In genomic region chr7:103134866-103135554, GRCh38 we compare ENCODE assay signal across 25 cellular contexts. TPM values are rescaled to one million over a fixed set of nuclear protein-coding genes. Genes with fewer than 3 reads are reported as not detected.
DNase-seq lines count a peak whose midpoint lies in the region; ATAC-seq, FAIRE-seq and TF ChIP-seq lines count a peak whose summit lies in the region.
"Had no signal": no experiment of that assay in that cellular context is flagged by ENCODE, and none has a peak within 500 bp of the region (broad histone marks: within the 10 kb centered on the region; RNA-seq: fewer than 3 reads in every experiment).

No MANE protein-coding gene starts in this region.

- H3K9me3 ChIP-seq in IMR-90 (ENCODE audit: control insufficient read depth, insufficient read depth, low read length) (no peaks in the 10 kb centered on the region), K562 (replicated peaks; ENCODE audit: control insufficient read depth, insufficient read depth, low read depth, low read length) (no peaks in the 10 kb centered on the region), testis (no peaks in the 10 kb centered on the region)
- H3K9me3 ChIP-seq: heart left ventricle, transverse colon had no signal

- TF ChIP-seq EP300 in K562 (IDR thresholded peaks at IDR 0.05; ENCODE audit: low read length): no peak

- H3K23ac ChIP-seq in IMR-90 (ENCODE audit: low read depth, low read length): no peak overlapping the region

- H3K9me1 ChIP-seq in IMR-90 (ENCODE audit: insufficient read depth, low read length): peaks cover 4% of the 10 kb centered on the region; the same call in 1 of the 2 replicates
- no peaks in the 10 kb centered on the region for H3K9me1 ChIP-seq in K562 (ENCODE audit: control insufficient read depth, insufficient read depth, low read length)

- intact Hi-C loops in IMR-90 (cut with micrococcal nuclease) (no loop called here), K562 (cut with micrococcal nuclease) (no loop called here), testis (cut with DNase I; ENCODE audit: low total_unique reads) (no loop called here)

- H3K36me3 ChIP-seq in IMR-90 (ENCODE audit: control insufficient read depth, insufficient read depth, low read length) (no peaks in the 10 kb centered on the region), K562 (ENCODE audit: control insufficient read depth, insufficient read depth, low read length) (no peaks in the 10 kb centered on the region), testis (ENCODE audit: low read depth, missing control alignments) (no peaks in the 10 kb centered on the region)
- H3K36me3 ChIP-seq: heart left ventricle, transverse colon had no signal

- FAIRE-seq in K562 (lab: Jason Lieb, UNC): no peak

- BruUV-seq in IMR-90 (replicated peaks; lab: Mats Ljungman, UMichigan) (no TSS peak), K562 (replicated peaks; lab: Mats Ljungman, UMichigan) (no TSS peak)

- peaks cover 6% of the 10 kb centered on the region; the same call in 1 of the 3 replicates for H3K79me2 ChIP-seq in K562 (ENCODE audit: control insufficient read depth, insufficient read depth, low read length)

- no peak overlapping the region for H3K56ac ChIP-seq in IMR-90 (ENCODE audit: extremely low read depth, insufficient read depth, low read length)

- H3K27ac ChIP-seq in IMR-90 (ENCODE audit: insufficient read depth, low read length): no peak overlapping the region
- no peak overlapping the region for H3K27ac ChIP-seq in K562 (ENCODE audit: extremely low read depth, low read depth, low read length)
- H3K27ac ChIP-seq in testis: peak overlapping the region; percentile 46 to 59
- H3K27ac ChIP-seq: heart left ventricle, transverse colon had no signal

- dilution Hi-C loops in IMR-90 (cut with HindIII; ENCODE audit: low sequenced_read_pairs, unreplicated experiment): no loop called here

- no peak overlapping the region for H4K5ac ChIP-seq in IMR-90 (ENCODE audit: low read depth, low read length)

- H3K9me3 Mint-ChIP-seq in activated T-cell treated with anti-CD3 and anti-CD28 coated beads, Interleukin-2, amount 50 U/mL, for 4 hours: no peaks in the 10 kb centered on the region
- H3K9me3 Mint-ChIP-seq: dendritic cell treated with granulocyte-macrophage colony-stimulating factor and Interleukin-4, amounts not matched to agents 40 ng/mL and 50 ng/mL, for 4 days; HFFc6 had no signal

- no peak overlapping the region for H2BK5ac ChIP-seq in IMR-90 (ENCODE audit: low read depth, low read length, poor library complexity, severe bottlenecking)

- no peak for DNase-seq in IMR-90
- no peak for DNase-seq in K562 (ENCODE audit: extremely low read depth in 1 of 4, low spot score in 3 of 4)
- peak; percentile 75 for DNase-seq in foreskin melanocyte
- no peak for DNase-seq in testis
- no peak for DNase-seq in NCI-H526 treated with DMSO at 0.1 percent for 48 hours (lab: John Stamatoyannopoulos, UW)
- DNase-seq in activated T-cell treated with anti-CD3 and anti-CD28 coated beads, Interleukin-2, amount 50 U/mL, for 4 hours: no peak
- DNase-seq in NCI-H82 (lab: John Stamatoyannopoulos, UW): no peak
- no peak for DNase-seq in NCI-H748 treated with DMSO at 0.1 percent for 48 hours (lab: John Stamatoyannopoulos, UW)
- DNase-seq: activated CD8-positive, alpha-beta memory T cell treated with anti-CD3 and anti-CD28 coated beads for 24 hours; activated naive CD4-positive, alpha-beta T cell; activated T-cell treated with anti-CD3 and anti-CD28 coated beads, Interleukin-2, amount 50 U/mL, for 1 hour; amygdala; heart left ventricle; HFFc6; left colon; mesendoderm; NCI-H2081 treated with DMSO at 0.1 percent for 48 hours; NCI-H446 treated with DMSO at 0.1 percent for 48 hours; occipital lobe; SIG-M5; stimulated activated CD4-positive, alpha-beta T cell treated with anti-CD3 and anti-CD28 coated beads, Interleukin-12 subunit alpha, Interleukin-12 subunit beta, amount 100 ng/mL, for 4 hours; stimulated activated naive CD4-positive, alpha-beta T cell treated with Interleukin-2 at 50 U/mL for 16 hours; transverse colon had no signal

- H3K4ac ChIP-seq in IMR-90 (ENCODE audit: low read depth, low read length): no peak overlapping the region

- no peaks in the 10 kb centered on the region for H3K27me3 ChIP-seq in IMR-90 (ENCODE audit: control insufficient read depth, insufficient read depth, low read length)
- H3K27me3 ChIP-seq in K562 (ENCODE audit: control insufficient read depth in 2 of 2, insufficient read depth in 2 of 2, low read length in 2 of 2): no peaks in the 10 kb centered on the region
- no peaks in the 10 kb centered on the region for H3K27me3 ChIP-seq in testis
- H3K27me3 ChIP-seq: heart left ventricle, transverse colon had no signal

- H3K4me3 Mint-ChIP-seq in activated T-cell treated with anti-CD3 and anti-CD28 coated beads, Interleukin-2, amount 50 U/mL, for 4 hours: no peak overlapping the region
- H3K4me3 Mint-ChIP-seq: dendritic cell treated with granulocyte-macrophage colony-stimulating factor and Interleukin-4, amounts not matched to agents 40 ng/mL and 50 ng/mL, for 4 days; HFFc6 had no signal

- no peak overlapping the region for H2AK9ac ChIP-seq in IMR-90 (replicated peaks; ENCODE audit: low read depth, low read length, poor library complexity)

- H4K91ac ChIP-seq in IMR-90 (ENCODE audit: insufficient read depth, low read depth, low read length): no peak overlapping the region

- H2AFZ ChIP-seq in IMR-90 (replicated peaks; ENCODE audit: low read length, poor library complexity): no peak overlapping the region
- no peak overlapping the region for H2AFZ ChIP-seq in K562 (ENCODE audit: low read depth, low read length)

- no peak overlapping the region for H3K14ac ChIP-seq in IMR-90 (replicated peaks; ENCODE audit: low read depth, low read length)

- H2BK120ac ChIP-seq in IMR-90 (ENCODE audit: low read depth, low read length): no peak overlapping the region

- TF ChIP-seq RAD21 in IMR-90 (IDR thresholded peaks at IDR 0.05; ENCODE audit: low read length) (no peak), K562 (CRISPR knock-in tag; conservative IDR thresholded peaks at IDR 0.05 in 1 of 2, IDR thresholded peaks at IDR 0.05 in 1 of 2) (no peak)

- in situ Hi-C loops in IMR-90 (cut with MboI; ENCODE audit: low sequenced_read_pairs): no loop called here
- in situ Hi-C loops in K562 (cut with MboI): no loop called here

- H3K4me1 ChIP-seq in IMR-90 (ENCODE audit: control insufficient read depth, insufficient read depth, low read length): peaks cover 1% of the 10 kb centered on the region; the same call in 1 of the 2 replicates
- peaks cover 2 to 8% of the 10 kb centered on the region in 2 experiments; a peak in 3 of 5 replicates for H3K4me1 ChIP-seq in K562 (replicated peaks in 1 of 2; ENCODE audit: control insufficient read depth in 2 of 2, insufficient read depth in 2 of 2, low read length in 2 of 2)
- peaks cover 40% of the 10 kb centered on the region for H3K4me1 ChIP-seq in testis

- H3K27me3 Mint-ChIP-seq in activated T-cell treated with anti-CD3 and anti-CD28 coated beads, Interleukin-2, amount 50 U/mL, for 4 hours (ENCODE audit: low read depth): no peaks in the 10 kb centered on the region
- H3K27me3 Mint-ChIP-seq: dendritic cell treated with granulocyte-macrophage colony-stimulating factor and Interleukin-4, amounts not matched to agents 40 ng/mL and 50 ng/mL, for 4 days had no signal

- peak; percentile 72 for ATAC-seq in IMR-90 (ENCODE audit: low read depth)
- ATAC-seq in K562: no peak
- no peak for ATAC-seq in activated T-cell treated with anti-CD3 and anti-CD28 coated beads, Interleukin-2, amount 50 U/mL, for 4 hours
- ATAC-seq: heart left ventricle, left colon, Panc1 had no signal

- no peak overlapping the region for H3K4me3 ChIP-seq in IMR-90 (ENCODE audit: insufficient read depth, low read depth, low read length)
- no peak overlapping the region for H3K4me3 ChIP-seq in K562
- no peak overlapping the region for H3K4me3 ChIP-seq in testis
- H3K4me3 ChIP-seq: heart left ventricle, transverse colon had no signal

- H2BK20ac ChIP-seq in IMR-90 (ENCODE audit: low read depth, low read length): no peak overlapping the region

- H3K9ac ChIP-seq in IMR-90 (ENCODE audit: low read depth, low read length): no peak overlapping the region
- no peak overlapping the region for H3K9ac ChIP-seq in K562 (ENCODE audit: insufficient read depth in 1 of 2, low read depth in 2 of 2, low read length in 2 of 2)

- H3K36me3 Mint-ChIP-seq in activated T-cell treated with anti-CD3 and anti-CD28 coated beads, Interleukin-2, amount 50 U/mL, for 4 hours (ENCODE audit: insufficient read depth): peaks cover 4% of the 10 kb centered on the region

- no CpG with 5 or more reads among the region's 3 CpGs for WGBS in IMR-90 (ENCODE audit: extremely low coverage in 2 of 2, insufficient read length in 1 of 2), 2 experiments
- 82% methylated on average over 3 of the region's 3 CpGs for WGBS in K562 (ENCODE audit: insufficient coverage, low coverage, missing lambda C conversion rate)
- 42 to 44% methylated on average over 3 of the region's 3 CpGs for WGBS in testis, 2 donors

- H3K4me2 ChIP-seq in IMR-90 (ENCODE audit: low read depth, low read length): peak overlapping the region; percentile 9; the same call in 1 of the 2 replicates
- H3K4me2 ChIP-seq in K562 (ENCODE audit: insufficient read depth, low read length): no peak overlapping the region

- no peak for TF ChIP-seq CTCF in IMR-90 (conservative IDR thresholded peaks at IDR 0.05; ENCODE audit: low read depth, low read length)
- no peak for TF ChIP-seq CTCF in K562 (IDR thresholded peaks at IDR 0.05 in 2 of 3, conservative IDR thresholded peaks at IDR 0.05 in 1 of 3; ENCODE audit: insufficient read depth in 2 of 3, low read depth in 1 of 3, low read length in 3 of 3)
- TF ChIP-seq CTCF in testis (IDR thresholded peaks at IDR 0.05): no peak

- CTCF ChIA-PET in IMR-90 (lab: Yijun Ruan, JAX) (interaction anchor here (0.5 kb wide), 1 partner anchor 397 kb away, joined by 4 read pairs; no protein-coding TSS in a partner anchor), K562 (lab: Yijun Ruan, JAX; ENCODE audit: low intra/inter-chr PET ratio) (no interaction called here)

- no peaks in the 10 kb centered on the region; a peak in 2 of 4 replicates for H3K79me1 ChIP-seq in IMR-90 (ENCODE audit: low read depth in 1 of 2, low read length in 2 of 2)

- H2BK15ac ChIP-seq in IMR-90 (ENCODE audit: low read depth, low read length): no peak overlapping the region

- POLR2A ChIA-PET in IMR-90 (lab: Charles Lee; ENCODE audit: unreplicated experiment): no interaction called here
- POLR2A ChIA-PET in K562 (lab: Yijun Ruan, JAX): no interaction called here

- TF ChIP-seq POLR2A in IMR-90 (IDR thresholded peaks at IDR 0.05; ENCODE audit: low read depth, low read length) (no peak), K562 (conservative IDR thresholded peaks at IDR 0.05) (no peak), testis (IDR thresholded peaks at IDR 0.05) (no peak)

- no peak overlapping the region for H2AK5ac ChIP-seq in IMR-90 (ENCODE audit: low read depth, low read length)

- no peak overlapping the region for H4K8ac ChIP-seq in IMR-90 (ENCODE audit: low read depth in 2 of 2, low read length in 2 of 2)

- H3K4me1 Mint-ChIP-seq in activated T-cell treated with anti-CD3 and anti-CD28 coated beads, Interleukin-2, amount 50 U/mL, for 4 hours (ENCODE audit: low read depth): peaks cover 9% of the 10 kb centered on the region

- H4K20me1 ChIP-seq in IMR-90 (ENCODE audit: insufficient read depth, low read length) (0 out of 2 replicates have a peak, but pooled peaks cover 3% of the 10 kb centered on the region), K562 (replicated peaks; ENCODE audit: control insufficient read depth, insufficient read depth, low read length) (no peaks in the 10 kb centered on the region)

- H3K18ac ChIP-seq in IMR-90 (ENCODE audit: low read depth, low read length): no peak overlapping the region

RNA-seq across cellular contexts. Expression of gene NAPEPLD, which starts 13.9 kb away (rescaled TPM):
- total RNA-seq in IMR-90 (2012; rRNA removed) (3.4 and 3.6 TPM in 2 replicates), K562 (2014; rRNA removed) (3.2 and 3.7 TPM in 2 replicates), K562 (2014; rRNA removed; fragmentation: Illumina TruSeq; extraction: Trizol) (7.5 and 8.5 TPM in 2 replicates), K562 (2015; rRNA removed; fragmentation: Illumina TruSeq; extraction: Trizol) (6.4 and 7.6 TPM in 2 replicates), K562 (2021) (7.7 and 8.4 TPM in 2 replicates), testis (10 to 100 TPM; 44.7 to 53.1 TPM)
- polyA plus RNA-seq in IMR-90 (2012; rRNA removed) (1.4 and 2.2 TPM in 2 replicates), K562 (2011; rRNA removed) (9.9 and 11.0 TPM in 2 replicates), K562 (2014; fragmentation: Illumina TruSeq; extraction: Trizol) (5.9 and 7.1 TPM in 2 replicates), K562 (2014; fragmentation: Nextera tagmentation; extraction: Ambion mirVana) (1 to 10 TPM; 5.7 to 7.7 TPM), K562 (2014; rRNA removed) (5.6 and 6.9 TPM in 2 replicates), testis (ENCODE audit: insufficient read depth, low read depth, low replicate concordance) (32.3 TPM)
- 0.32 and 0.60 TPM in 2 replicates for polyA plus RNA-seq in IMR-90 (2012; cell fraction: cytosol; rRNA removed)
- 0.73 and 3.7 TPM in 2 replicates for polyA plus RNA-seq in IMR-90 (2012; cell fraction: nucleus; rRNA removed; ENCODE audit: low replicate concordance)
- 24.9 and 78.6 TPM in 2 replicates for total RNA-seq in K562 (2011; cell fraction: chromatin; rRNA removed; ENCODE audit: low replicate concordance)
- 16.2 and 17.8 TPM in 2 replicates for total RNA-seq in K562 (2011; cell fraction: nucleolus; rRNA removed)
- total RNA-seq in K562 (2011; cell fraction: nucleoplasm; rRNA removed): 32.8 and 53.8 TPM in 2 replicates
- polyA plus RNA-seq in K562 (2011; cell fraction: cytosol; rRNA removed): 2.3 and 4.9 TPM in 2 replicates
- polyA plus RNA-seq in K562 (2011; cell fraction: nucleus; rRNA removed): 22.0 and 24.8 TPM in 2 replicates
- polyA plus RNA-seq in K562 (2012): 5.8 and 7.7 TPM in 2 replicates
- polyA minus RNA-seq in K562 (2011; rRNA and poly(A)+ RNA removed): 12.4 and 15.3 TPM in 2 replicates
- 2.4 and 5.5 TPM in 2 replicates for polyA minus RNA-seq in K562 (2011; cell fraction: cytosol; rRNA and poly(A)+ RNA removed)
- 12.9 and 16.0 TPM in 2 replicates for polyA minus RNA-seq in K562 (2011; cell fraction: nucleus; rRNA and poly(A)+ RNA removed)
- 1 to 10 TPM; 4.7 to 8.0 (median 5.5) TPM for total RNA-seq in activated T-cell treated with anti-CD3 and anti-CD28 coated beads, Interleukin-2, amount 50 U/mL, for 4 hours

Comparison
In these comparisons a context has a peak if more than half of its experiments do, and no peak if none do; other contexts are left out.
1. H3K27ac ChIP-seq: peak in testis (2 of 2); none in IMR-90 (single experiment) and K562 (single experiment).